9 cellular contexts compared by ENCODE assay signal in genomic region chr11:66559141-66559861, GRCh38. TPM values are rescaled to one million over a fixed set of nuclear protein-coding genes. Genes with fewer than 3 reads are reported as not detected.
DNase-seq lines count a peak whose midpoint lies in the region; ATAC-seq and TF ChIP-seq lines count a peak whose summit lies in the region.
"Had no signal": no experiment of that assay in that cellular context is flagged by ENCODE, and none has a peak within 500 bp of the region (broad histone marks: within the 10 kb centered on the region; RNA-seq: fewer than 3 reads in every experiment).

No MANE protein-coding gene starts in this region.

- H3K36me3 Mint-ChIP-seq in stimulated activated memory B cell treated with anti-CD40 and anti-IgM and Interleukin-4, amounts not matched to agents 10 μg/mL and 1 μg/mL and 100 μg/mL, for 72 hours = no peaks in the 10 kb centered on the region
- H3K36me3 Mint-ChIP-seq: activated naive CD4-positive, alpha-beta T cell treated with anti-CD3 and anti-CD28 coated beads, Interleukin-2, amount 50 U/mL, for 72 hours had no signal

- peaks cover 36% of the 10 kb centered on the region for H3K27me3 Mint-ChIP-seq in stimulated activated memory B cell treated with anti-CD40 and anti-IgM and Interleukin-4, amounts not matched to agents 10 μg/mL and 1 μg/mL and 100 μg/mL, for 72 hours

- ATAC-seq in RWPE2 (ENCODE audit: low read depth) (peak; percentile 35; the same call in 2 of the 3 replicates), GM18520 (IDR thresholded peaks at IDR 0.05; ENCODE audit: unreplicated experiment) (no peak), HG03457 (IDR thresholded peaks at IDR 0.05; ENCODE audit: unreplicated experiment) (no peak)
- no peak for ATAC-seq in stimulated activated memory B cell treated with anti-CD40 and anti-IgM and Interleukin-4, amounts not matched to agents 10 μg/mL and 1 μg/mL and 100 μg/mL, for 72 hours

- no peaks in the 10 kb centered on the region for H4K20me1 ChIP-seq in osteoblast (ENCODE audit: insufficient read depth, low read length)

- no peaks in the 10 kb centered on the region for H3K4me1 Mint-ChIP-seq in stimulated activated memory B cell treated with anti-CD40 and anti-IgM and Interleukin-4, amounts not matched to agents 10 μg/mL and 1 μg/mL and 100 μg/mL, for 72 hours

- no peak overlapping the region for H3K4me2 ChIP-seq in osteoblast (ENCODE audit: insufficient read depth, low read length)

- no peak overlapping the region for H2AFZ ChIP-seq in osteoblast (ENCODE audit: low read length)

- DNase-seq in AG20443 (ENCODE audit: low spot score) (peak; percentile 66), RWPE2 (ENCODE audit: low spot score) (no peak), osteoblast (ENCODE audit: insufficient read length, low spot score, missing footprints) (peak; percentile 83), OCI-M2 (lab: John Stamatoyannopoulos, UW; ENCODE audit: unreplicated experiment) (no peak)
- peak; percentile 21 for DNase-seq in central memory CD4-positive, alpha-beta T cell

- H3K27me3 ChIP-seq in RWPE2 (ENCODE audit: insufficient read depth, poor library complexity, severe bottlenecking) (peaks cover 3% of the 10 kb centered on the region), osteoblast (ENCODE audit: insufficient read depth, low read length) (peaks cover 41% of the 10 kb centered on the region)

- no peak overlapping the region for H3K4me3 Mint-ChIP-seq in stimulated activated memory B cell treated with anti-CD40 and anti-IgM and Interleukin-4, amounts not matched to agents 10 μg/mL and 1 μg/mL and 100 μg/mL, for 72 hours

- H3K4me3 ChIP-seq in RWPE2 (ENCODE audit: severe bottlenecking) (no peak overlapping the region), osteoblast (ENCODE audit: insufficient read depth, low read length) (no peak overlapping the region)

- TF ChIP-seq CTCF in RWPE2 (IDR thresholded peaks at IDR 0.05; ENCODE audit: poor library complexity, severe bottlenecking) (no peak), osteoblast (IDR thresholded peaks at IDR 0.05; ENCODE audit: extremely low read depth, low read depth, low read length) (no peak)

- H3K27ac Mint-ChIP-seq in stimulated activated memory B cell treated with anti-CD40 and anti-IgM and Interleukin-4, amounts not matched to agents 10 μg/mL and 1 μg/mL and 100 μg/mL, for 72 hours = no peak overlapping the region
- H3K27ac Mint-ChIP-seq: activated naive CD4-positive, alpha-beta T cell treated with anti-CD3 and anti-CD28 coated beads, Interleukin-2, amount 50 U/mL, for 72 hours had no signal

- H3K4me1 ChIP-seq in RWPE2 (ENCODE audit: insufficient read depth, poor library complexity, severe bottlenecking) = no peaks in the 10 kb centered on the region
- no peaks in the 10 kb centered on the region for H3K4me1 ChIP-seq in osteoblast (ENCODE audit: insufficient read depth, low read length)

- no peaks in the 10 kb centered on the region for H3K9me3 ChIP-seq in RWPE2 (ENCODE audit: severe bottlenecking)
- no peaks in the 10 kb centered on the region for H3K9me3 ChIP-seq in osteoblast (ENCODE audit: low read depth, low read length)

- H3K9me3 Mint-ChIP-seq in stimulated activated memory B cell treated with anti-CD40 and anti-IgM and Interleukin-4, amounts not matched to agents 10 μg/mL and 1 μg/mL and 100 μg/mL, for 72 hours = no peaks in the 10 kb centered on the region
- H3K9me3 Mint-ChIP-seq: activated naive CD4-positive, alpha-beta T cell treated with anti-CD3 and anti-CD28 coated beads, Interleukin-2, amount 50 U/mL, for 72 hours had no signal

- no peak overlapping the region for H3K27ac ChIP-seq in RWPE2 (ENCODE audit: poor library complexity, severe bottlenecking)
- no peak overlapping the region for H3K27ac ChIP-seq in osteoblast (ENCODE audit: low read depth, low read length)

- no peaks in the 10 kb centered on the region for H3K79me2 ChIP-seq in osteoblast (ENCODE audit: insufficient read depth, low read length)

- H3K36me3 ChIP-seq in RWPE2 (ENCODE audit: low read depth) (no peaks in the 10 kb centered on the region), osteoblast (ENCODE audit: insufficient read depth, low read length) (no peaks in the 10 kb centered on the region)

RNA-seq across cellular contexts. Expression of gene CTSF, which starts 9.1 kb away (rescaled TPM):
- 41.3 and 45.6 TPM in 2 replicates for total RNA-seq in osteoblast

RNA-seq across cellular contexts. Expression of gene ACTN3, which starts 12.6 kb away (rescaled TPM):
- under 0.01 TPM in 1 of 2 replicates, not detected in the other for total RNA-seq in osteoblast

RNA-seq across cellular contexts. Expression of gene ZDHHC24, which starts 13.5 kb away (rescaled TPM):
- 9.4 and 10.5 TPM in 2 replicates for total RNA-seq in osteoblast

RNA-seq across cellular contexts. Expression of gene CCDC87, which starts 33.6 kb away (rescaled TPM):
- 0.88 and 1.1 TPM in 2 replicates for total RNA-seq in osteoblast

RNA-seq across cellular contexts. Expression of gene CCS, which starts 33.7 kb away (rescaled TPM):
- 35.8 and 43.3 TPM in 2 replicates for total RNA-seq in osteoblast

Comparison
In these comparisons a context has a peak if more than half of its experiments do, and no peak if none do; other contexts are left out.
1. DNase-seq: peak in AG20443 (single experiment), central memory CD4-positive, alpha-beta T cell (single experiment) and osteoblast (single experiment); none in RWPE2 (single experiment) and OCI-M2 (single experiment).